ENCODE assay signal across 20 cellular contexts in genomic region chr1:209318302-209319056, GRCh38.
A peak's percentile ranks its signal among the peaks of the same experiment; 100 is the strongest.
DNase-seq lines count a peak whose midpoint lies in the region; ATAC-seq and TF ChIP-seq lines count a peak whose summit lies in the region.
"Had no signal": no experiment of that assay in that cellular context is flagged by ENCODE, and none has a peak within 500 bp of the region (broad histone marks: within the 10 kb centered on the region; RNA-seq: fewer than 3 reads in every experiment).

No MANE protein-coding gene starts in this region.

- CTCF ChIA-PET in SK-N-SH (lab: Yijun Ruan, JAX), result interaction anchor here (1.2 to 2.0 kb wide), 2 partner anchors 16 to 22 kb away, joined by 3 to 6 read pairs; no protein-coding TSS in a partner anchor

- no peaks in the 10 kb centered on the region for H3K27me3 Mint-ChIP-seq in T-helper 2 cell treated with Interferon-gamma antibody and Interleukin-4, amounts not matched to agents 5 μg/mL and 100 μg/mL, for 36 hours (ENCODE audit: low read depth)
- H3K27me3 Mint-ChIP-seq: activated naive CD8-positive, alpha-beta T cell treated with anti-CD3 and anti-CD28 coated beads, Interleukin-2, amount 10 ng/mL, durations not matched to agents 7 days and 5 days had no signal

- H3K4me2 ChIP-seq in SK-N-SH, result no peak overlapping the region

- H3K36me3 Mint-ChIP-seq in T-helper 2 cell treated with Interferon-gamma antibody and Interleukin-4, amounts not matched to agents 5 μg/mL and 100 μg/mL, for 36 hours (ENCODE audit: low read depth), result no peaks in the 10 kb centered on the region
- H3K36me3 Mint-ChIP-seq: activated naive CD8-positive, alpha-beta T cell treated with anti-CD3 and anti-CD28 coated beads, Interleukin-2, amount 10 ng/mL, durations not matched to agents 7 days and 5 days; CD4-positive, alpha-beta memory T cell; naive B cell had no signal

- H3F3A ChIP-seq in SK-N-SH (replicated peaks; ENCODE audit: insufficient read depth), result no peaks in the 10 kb centered on the region

- no peak overlapping the region for H3K4me3 ChIP-seq in SK-N-SH (ENCODE audit: low read depth in 2 of 2, low read length in 1 of 2)
- H3K4me3 ChIP-seq: ovary, sigmoid colon had no signal

- H3K36me3 ChIP-seq in SK-N-SH (replicated peaks in 1 of 2; ENCODE audit: control insufficient read depth in 1 of 2, insufficient read depth in 2 of 2, low read length in 1 of 2), result no peaks in the 10 kb centered on the region
- H3K36me3 ChIP-seq: brain microvascular endothelial cell, ovary, sigmoid colon had no signal

- no peaks in the 10 kb centered on the region for H3K79me2 ChIP-seq in SK-N-SH (ENCODE audit: insufficient read depth)

- peak overlapping the region; percentile 52; the same call in 1 of the 2 replicates for H2AFZ ChIP-seq in SK-N-SH (ENCODE audit: low read depth)

- H3K9me2 ChIP-seq in SK-N-SH, result no peaks in the 10 kb centered on the region

- H3K9me3 ChIP-seq in SK-N-SH, result no peaks in the 10 kb centered on the region
- H3K9me3 ChIP-seq: ovary, sigmoid colon had no signal

- no peak for TF ChIP-seq RAD21 in SK-N-SH (IDR thresholded peaks at IDR 0.05; ENCODE audit: low read length)

- no peak overlapping the region for H3K4me3 Mint-ChIP-seq in T-helper 2 cell treated with Interferon-gamma antibody and Interleukin-4, amounts not matched to agents 5 μg/mL and 100 μg/mL, for 36 hours
- H3K4me3 Mint-ChIP-seq: activated naive CD8-positive, alpha-beta T cell treated with anti-CD3 and anti-CD28 coated beads, Interleukin-2, amount 10 ng/mL, durations not matched to agents 7 days and 5 days; activated T-helper 1 cell treated with anti-CD3 and anti-CD28 coated beads, Interleukin-12 subunit alpha, Interleukin-12 subunit beta, Interleukin-2, Interleukin-4 antibody, amounts not matched to agents 30 ng/mL and 10 ng/mL and 1 ng/mL, durations not matched to agents 14 hours and 24 hours and 36 hours; CD4-positive, alpha-beta memory T cell; naive B cell had no signal

- ATAC-seq in HG03521 (IDR thresholded peaks at IDR 0.05; ENCODE audit: unreplicated experiment), result no peak

- no peaks in the 10 kb centered on the region for H3K27me3 ChIP-seq in SK-N-SH (ENCODE audit: insufficient read depth)
- H3K27me3 ChIP-seq: brain microvascular endothelial cell, ovary, sigmoid colon had no signal

- POLR2A ChIA-PET in SK-N-SH (lab: Yijun Ruan, JAX), result no interaction called here

- no peaks in the 10 kb centered on the region for H3K9me3 Mint-ChIP-seq in T-helper 2 cell treated with Interferon-gamma antibody and Interleukin-4, amounts not matched to agents 5 μg/mL and 100 μg/mL, for 36 hours
- H3K9me3 Mint-ChIP-seq: activated naive CD8-positive, alpha-beta T cell treated with anti-CD3 and anti-CD28 coated beads, Interleukin-2, amount 10 ng/mL, durations not matched to agents 7 days and 5 days; activated T-helper 1 cell treated with anti-CD3 and anti-CD28 coated beads, Interleukin-12 subunit alpha, Interleukin-12 subunit beta, Interleukin-2, Interleukin-4 antibody, amounts not matched to agents 30 ng/mL and 10 ng/mL and 1 ng/mL, durations not matched to agents 14 hours and 24 hours and 36 hours had no signal

- no peak overlapping the region for H3K27ac Mint-ChIP-seq in T-helper 2 cell treated with Interferon-gamma antibody and Interleukin-4, amounts not matched to agents 5 μg/mL and 100 μg/mL, for 36 hours
- H3K27ac Mint-ChIP-seq: activated naive CD8-positive, alpha-beta T cell treated with anti-CD3 and anti-CD28 coated beads, Interleukin-2, amount 10 ng/mL, durations not matched to agents 7 days and 5 days; activated T-helper 1 cell treated with anti-CD3 and anti-CD28 coated beads, Interleukin-12 subunit alpha, Interleukin-12 subunit beta, Interleukin-2, Interleukin-4 antibody, amounts not matched to agents 30 ng/mL and 10 ng/mL and 1 ng/mL, durations not matched to agents 14 hours and 24 hours and 36 hours; CD4-positive, alpha-beta memory T cell; naive B cell had no signal

- no peak for TF ChIP-seq CTCF in SK-N-SH (IDR thresholded peaks at IDR 0.05)

- WGBS in SK-N-SH (ENCODE audit: low lambda C conversion rate), result 57% methylated on average over 7 of the region's 7 CpGs

- 0 out of 4 replicates have a peak, but pooled peaks cover 0 to 5% of the 10 kb centered on the region in 2 experiments for H3K4me1 ChIP-seq in SK-N-SH (ENCODE audit: control insufficient read depth in 1 of 2, insufficient read depth in 2 of 2, low read depth in 1 of 2, low read length in 1 of 2)
- H3K4me1 ChIP-seq: sigmoid colon had no signal

- H3K9ac ChIP-seq in SK-N-SH, result no peak overlapping the region

- H4K20me1 ChIP-seq in SK-N-SH (ENCODE audit: insufficient read depth), result no peaks in the 10 kb centered on the region

- no peak for TF ChIP-seq EP300 in SK-N-SH (IDR thresholded peaks at IDR 0.05; ENCODE audit: borderline replicate concordance in 1 of 2, low read depth in 1 of 2, low read length in 1 of 2)

- H3K27ac ChIP-seq in SK-N-SH (ENCODE audit: low read depth in 2 of 2, low read length in 1 of 2), result peak overlapping the region in 1 of 2 experiments; percentile 25; a peak in 1 of 4 replicates
- H3K27ac ChIP-seq: brain microvascular endothelial cell, ovary, sigmoid colon had no signal

- H3K4me1 Mint-ChIP-seq in T-helper 2 cell treated with Interferon-gamma antibody and Interleukin-4, amounts not matched to agents 5 μg/mL and 100 μg/mL, for 36 hours (ENCODE audit: low read depth), result no peaks in the 10 kb centered on the region
- H3K4me1 Mint-ChIP-seq: activated naive CD8-positive, alpha-beta T cell treated with anti-CD3 and anti-CD28 coated beads, Interleukin-2, amount 10 ng/mL, durations not matched to agents 7 days and 5 days; CD4-positive, alpha-beta memory T cell; naive B cell had no signal

- DNase-seq in AG08395 (ENCODE audit: low spot score), result peak; percentile 17
- peak; percentile 93 for DNase-seq in HT1080 (ENCODE audit: low read depth)
- DNase-seq in SK-N-SH, result no peak
- DNase-seq in iPS-NIHi7 (ENCODE audit: extremely low spot score), result peak; percentile 29
- DNase-seq in T-helper 9 cell, result no peak
- DNase-seq in GDM1 (lab: John Stamatoyannopoulos, UW), result no peak
- no peak for DNase-seq in T-helper 2 cell treated with Interferon-gamma antibody and Interleukin-4, amounts not matched to agents 5 μg/mL and 100 μg/mL, for 36 hours (ENCODE audit: low spot score)
- DNase-seq: activated naive CD8-positive, alpha-beta T cell treated with anti-CD3 and anti-CD28 coated beads, Interleukin-2, amount 10 ng/mL, durations not matched to agents 7 days and 5 days; brain microvascular endothelial cell; CD4-positive, alpha-beta memory T cell; glutamatergic neuron; naive B cell; NCI-H146; NK-92 treated with Interleukin-12 subunit alpha and Interleukin-12 subunit beta, amount 100 ng/mL, for 24 hours; ovary; Right ventricle myocardium superior; sigmoid colon; stimulated activated CD4-positive, alpha-beta T cell treated with anti-CD3 and anti-CD28 coated beads, Interleukin-2, amount 100 ng/mL, for 24 hours had no signal

TF ChIP-seq in SK-N-SH, 30 proteins besides CTCF, POLR2A, EP300 and RAD21:
- TF ChIP-seq REST (IDR thresholded peaks at IDR 0.05; ENCODE audit: low read depth, low read length) (no peak), FOSL2 (IDR thresholded peaks at IDR 0.05; ENCODE audit: borderline replicate concordance, low read depth) (peak; percentile 56; the same call in 1 of the 2 replicates), JUND (IDR thresholded peaks at IDR 0.05) (peak; percentile 24; the same call in 1 of the 2 replicates), RCOR1 (IDR thresholded peaks at IDR 0.05; ENCODE audit: low read length) (no peak)

Comparison
In these comparisons a context has a peak if more than half of its experiments do, and no peak if none do; other contexts are left out.
1. DNase-seq: peak in AG08395 (single experiment), HT1080 (single experiment) and iPS-NIHi7 (single experiment); none in SK-N-SH (single experiment), T-helper 9 cell (single experiment), GDM1 (single experiment) and T-helper 2 cell treated with Interferon-gamma antibody and Interleukin-4, amounts not matched to agents 5 μg/mL and 100 μg/mL, for 36 hours (single experiment).